Comparison of ENCODE assay signal across 12 cellular contexts in genomic region chr3:71035314-71035713, GRCh38.
DNase-seq lines count a peak whose midpoint lies in the region; ATAC-seq and TF ChIP-seq lines count a peak whose summit lies in the region.
"Had no signal": no experiment of that assay in that cellular context is flagged by ENCODE, and none has a peak within 500 bp of the region (broad histone marks: within the 10 kb centered on the region; RNA-seq: fewer than 3 reads in every experiment).

No MANE protein-coding gene starts in this region.

- 80% methylated on average over 5 of the region's 5 CpGs for WGBS in right cardiac atrium

- peak overlapping the region; percentile 63 for H3K27ac ChIP-seq in 22Rv1
- H3K27ac ChIP-seq in substantia nigra (ENCODE audit: low read depth, low read length, poor library complexity, severe bottlenecking), result no peak overlapping the region
- no peak overlapping the region for H3K27ac ChIP-seq in right cardiac atrium (ENCODE audit: low read length)
- H3K27ac ChIP-seq: SK-N-MC had no signal

- no peaks in the 10 kb centered on the region for H3K27me3 ChIP-seq in right cardiac atrium (ENCODE audit: control insufficient read depth, insufficient read depth)

- H3K4me1 ChIP-seq in right cardiac atrium (ENCODE audit: control insufficient read depth, insufficient read depth, low read length), result peaks cover 20% of the 10 kb centered on the region

- DNase-seq in H4 (ENCODE audit: low spot score), result peak; percentile 4
- DNase-seq in activated B cell treated with CpG ODN at 0.5 μM for 24 hours, result no peak
- no peak for DNase-seq in immature natural killer cell
- no peak for DNase-seq in stimulated activated CD4-positive, alpha-beta T cell treated with anti-CD3 and anti-CD28 coated beads, Interleukin-4, amount 100 ng/mL, for 24 hours
- DNase-seq in substantia nigra (lab: John Stamatoyannopoulos, UW), result no peak
- DNase-seq in right cardiac atrium, result no peak
- no peak for DNase-seq in omental fat pad (ENCODE audit: low spot score)
- DNase-seq: activated T-cell treated with anti-CD3 and anti-CD28 coated beads, Interleukin-2, amount 50 U/mL, for 1 hour; mammary epithelial cell; NCI-H2081 treated with DMSO at 0.1 percent for 48 hours had no signal

- TF ChIP-seq CTCF in 22Rv1 (IDR thresholded peaks at IDR 0.05) (no peak), activated B cell treated with CpG ODN at 0.5 μM for 24 hours (IDR thresholded peaks at IDR 0.05) (no peak), omental fat pad (IDR thresholded peaks at IDR 0.05) (no peak)

- no peak for ATAC-seq in activated B cell treated with CpG ODN at 0.5 μM for 24 hours (ENCODE audit: low read depth)
- no peak for ATAC-seq in right cardiac atrium
- ATAC-seq in omental fat pad (ENCODE audit: low FRiP score), result no peak

- H3K36me3 Mint-ChIP-seq in activated B cell treated with CpG ODN at 0.5 μM for 24 hours (ENCODE audit: low read depth), result peaks cover 99% of the 10 kb centered on the region
- H3K36me3 Mint-ChIP-seq in immature natural killer cell, result peaks cover under 1 to 7% (median 4%) of the 10 kb centered on the region in 3 donors

- peaks cover 88% of the 10 kb centered on the region for H3K4me1 Mint-ChIP-seq in activated B cell treated with CpG ODN at 0.5 μM for 24 hours
- peaks cover 70 to 96% of the 10 kb centered on the region in 2 donors for H3K4me1 Mint-ChIP-seq in immature natural killer cell

- H3K4me3 Mint-ChIP-seq in activated B cell treated with CpG ODN at 0.5 μM for 24 hours (no peak overlapping the region), immature natural killer cell (peak overlapping the region in 1 of 5 donors; percentile 57)

- no peak overlapping the region for H3K4me3 ChIP-seq in right cardiac atrium (ENCODE audit: low read length)

- POLR2A ChIA-PET in activated B cell treated with CpG ODN at 0.5 μM for 24 hours (lab: Charles Lee), result interaction anchor here (0.5 to 2.7 kb wide), 6 partner anchors 11 to 339 kb away, joined by 3 to 14 read pairs (median 5); no protein-coding TSS in a partner anchor

- H3K9me3 ChIP-seq in right cardiac atrium (ENCODE audit: control insufficient read depth, low read length), result no peaks in the 10 kb centered on the region

- intact Hi-C loops in activated B cell treated with CpG ODN at 0.5 μM for 24 hours (cut with micrococcal nuclease), result no loop called here
- intact Hi-C loops in right cardiac atrium (cut with DNase I), result no loop called here

- H3K27me3 Mint-ChIP-seq in activated B cell treated with CpG ODN at 0.5 μM for 24 hours (no peaks in the 10 kb centered on the region), immature natural killer cell (ENCODE audit: low read depth in 3 of 3) (no peaks in the 10 kb centered on the region)

- H3K9me3 Mint-ChIP-seq in activated B cell treated with CpG ODN at 0.5 μM for 24 hours, result no peaks in the 10 kb centered on the region
- no peaks in the 10 kb centered on the region for H3K9me3 Mint-ChIP-seq in immature natural killer cell

- H3K27ac Mint-ChIP-seq in activated B cell treated with CpG ODN at 0.5 μM for 24 hours (peak overlapping the region; percentile 56), immature natural killer cell (peak overlapping the region in 5 of 6 donors; percentile 58 to 79 (median 74))

- CTCF ChIA-PET in activated B cell treated with CpG ODN at 0.5 μM for 24 hours (lab: Charles Lee), result interaction anchor here (0.6 to 1.5 kb wide), 2 partner anchors 33 to 476 kb away, joined by 3 to 4 read pairs; no protein-coding TSS in a partner anchor
